ENCODE assay signal across 27 cellular contexts in the genomic region with DNA sequence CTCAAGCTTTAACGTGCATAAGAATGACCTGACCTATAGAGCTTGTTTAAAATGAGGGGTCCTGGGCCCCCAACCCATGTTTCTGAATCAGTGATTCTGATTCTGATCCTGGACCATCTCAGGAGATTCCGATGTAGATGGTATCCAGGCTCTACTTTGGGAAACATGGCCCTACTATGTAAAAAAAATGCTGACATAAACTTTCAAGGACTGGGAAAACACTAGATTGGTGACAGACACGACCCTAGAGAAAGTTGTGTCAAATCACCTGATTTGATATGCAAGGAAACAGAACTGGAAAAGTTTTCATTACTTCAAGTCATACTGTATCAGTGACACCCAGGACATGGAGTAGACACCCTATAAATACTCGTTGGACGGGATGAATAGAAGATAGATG.
DNase-seq lines count a peak whose midpoint lies in the region; ATAC-seq, FAIRE-seq and TF ChIP-seq lines count a peak whose summit lies in the region.
"Had no signal": no experiment of that assay in that cellular context is flagged by ENCODE, and none has a peak within 500 bp of the region (broad histone marks: within the 10 kb centered on the region; RNA-seq: fewer than 3 reads in every experiment).

No MANE protein-coding gene starts in this region.

- H3K4me1 ChIP-seq in HepG2 (ENCODE audit: insufficient read depth, low read length) (peaks cover 12% of the 10 kb centered on the region), right lobe of liver (peaks cover 0 to 7% (median 0%) of the 10 kb centered on the region in 4 donors), endocrine pancreas (ENCODE audit: control insufficient read depth, insufficient read depth, low read length) (no peaks in the 10 kb centered on the region), PC-3 (ENCODE audit: insufficient read depth, low read length) (no peaks in the 10 kb centered on the region)

- POLR2A ChIA-PET in HepG2 (lab: Yijun Ruan, JAX) (no interaction called here), PC-3 (lab: Charles Lee; ENCODE audit: unreplicated experiment) (no interaction called here)
- POLR2A ChIA-PET in naive thymus-derived CD8-positive, alpha-beta T cell (lab: Charles Lee): no interaction called here

- ATAC-seq in HepG2 (no peak), right lobe of liver (no peak), PC-3 (no peak), HG03521 (IDR thresholded peaks at IDR 0.05; ENCODE audit: unreplicated experiment) (no peak)
- no peak for ATAC-seq in naive thymus-derived CD8-positive, alpha-beta T cell
- ATAC-seq: activated CD4-positive, alpha-beta T cell treated with anti-CD3 and anti-CD28 coated beads for 36 hours; activated CD8-positive, alpha-beta T cell treated with anti-CD3 and anti-CD28 coated beads, Interleukin-2, amount 10 ng/mL, durations not matched to agents 7 days and 5 days had no signal

- whole genome bisulfite sequencing in HepG2 (ENCODE audit: low lambda C conversion rate): 11% methylated on average over 5 of the region's 5 CpGs
- WGBS in right lobe of liver (ENCODE audit: insufficient coverage, low coverage, low lambda C conversion rate, missing lambda C conversion rate): 48% methylated on average over 5 of the region's 5 CpGs

- intact Hi-C loops in HepG2 (cut with micrococcal nuclease; ENCODE audit: unreplicated experiment): no loop called here
- intact Hi-C loops in right lobe of liver (cut with DNase I): no loop called here
- intact Hi-C loops in PC-3 (cut with micrococcal nuclease): no loop called here

- no peak for TF ChIP-seq CTCF in HepG2 (CRISPR knock-in tag; IDR thresholded peaks at IDR 0.05)
- TF ChIP-seq CTCF in right lobe of liver (IDR thresholded peaks at IDR 0.05): no peak
- no peak for TF ChIP-seq CTCF in PC-3 (conservative IDR thresholded peaks at IDR 0.05; ENCODE audit: low read depth, low read length)

- no peak for TF ChIP-seq RAD21 in HepG2 (CRISPR knock-in tag; IDR thresholded peaks at IDR 0.05)

- CTCF ChIA-PET in HepG2 (lab: Yijun Ruan, JAX; ENCODE audit: low intra/inter-chr PET ratio, low total read pairs): no interaction called here
- CTCF ChIA-PET in PC-3 (lab: Charles Lee): no interaction called here

- in situ Hi-C loops in HepG2 (cut with HindIII; ENCODE audit: extremely low pct_ligation_motif_present, low pct_unique_long_range_greater_than_20kb): no loop called here

- FAIRE-seq in HepG2 (lab: Jason Lieb, UNC): no peak
- FAIRE-seq: A204.1, colon, GM19239, kidney had no signal

- no peaks in the 10 kb centered on the region for H3K9me2 ChIP-seq in PC-3 (replicated peaks; ENCODE audit: low read length)

- peaks cover 4 to 39% of the 10 kb centered on the region in 2 experiments; a peak in 3 of 5 replicates for H3K27me3 ChIP-seq in HepG2 (ENCODE audit: control insufficient read depth in 1 of 2, insufficient read depth in 2 of 2, low read length in 2 of 2)
- H3K27me3 ChIP-seq in right lobe of liver: no peaks in the 10 kb centered on the region
- no peaks in the 10 kb centered on the region for H3K27me3 ChIP-seq in endocrine pancreas (ENCODE audit: control insufficient read depth, insufficient read depth, low read length)
- H3K27me3 ChIP-seq in PC-3 (ENCODE audit: low read length): peaks cover 52% of the 10 kb centered on the region
- H3K27me3 ChIP-seq: ovary, Peyer's patch had no signal

- H2AFZ ChIP-seq in HepG2 (ENCODE audit: low read length) (no peak overlapping the region), PC-3 (ENCODE audit: low read length) (no peak overlapping the region)

- H3K27ac ChIP-seq in HepG2 (ENCODE audit: extremely low read length, insufficient read depth, low read length) (no peak overlapping the region), right lobe of liver (no peak overlapping the region), PC-3 (ENCODE audit: low read length) (no peak overlapping the region)
- H3K27ac ChIP-seq: cardiac muscle cell, ovary, Peyer's patch, upper lobe of left lung had no signal

- TF ChIP-seq POLR2A in HepG2 (IDR thresholded peaks at IDR 0.05; ENCODE audit: insufficient read depth in 1 of 2, low read depth in 2 of 2, low read length in 2 of 2) (no peak), right lobe of liver (IDR thresholded peaks at IDR 0.05) (no peak)

- H3K9ac ChIP-seq in HepG2 (ENCODE audit: insufficient read depth, low read depth, low read length) (no peak overlapping the region), endocrine pancreas (ENCODE audit: control insufficient read depth, insufficient read depth, low read length) (peak overlapping the region; percentile 10), PC-3 (ENCODE audit: low read length) (no peak overlapping the region)

- TF ChIP-seq EP300 in HepG2 (IDR thresholded peaks at IDR 0.05; ENCODE audit: low read depth in 2 of 2, low read length in 2 of 2): no peak
- TF ChIP-seq EP300 in HepG2 (CRISPR knock-in tag; IDR thresholded peaks at IDR 0.05; ENCODE audit: borderline replicate concordance): no peak

- H3K27me3 Mint-ChIP-seq in naive thymus-derived CD8-positive, alpha-beta T cell: peaks cover 27 to 67% (median 52%) of the 10 kb centered on the region in 5 donors

- H3K36me3 ChIP-seq in HepG2 (replicated peaks in 1 of 2; ENCODE audit: control insufficient read depth in 1 of 2, insufficient read depth in 2 of 2, low read length in 2 of 2) (no peaks in the 10 kb centered on the region), right lobe of liver (no peaks in the 10 kb centered on the region), endocrine pancreas (ENCODE audit: control insufficient read depth, insufficient read depth, low read length) (no peaks in the 10 kb centered on the region), PC-3 (ENCODE audit: low read depth, low read length) (no peaks in the 10 kb centered on the region)
- H3K36me3 ChIP-seq: cardiac muscle cell, ovary, Peyer's patch, upper lobe of left lung had no signal

- H3K4me2 ChIP-seq in HepG2 (ENCODE audit: low read depth, low read length) (no peak overlapping the region), PC-3 (ENCODE audit: low read length) (no peak overlapping the region)

- H3K4me3 ChIP-seq in HepG2 (replicated peaks in 1 of 3; ENCODE audit: insufficient read depth in 1 of 3, low read depth in 2 of 3, low read length in 3 of 3) (no peak overlapping the region), right lobe of liver (no peak overlapping the region), endocrine pancreas (ENCODE audit: control insufficient read depth, insufficient read depth, low read length) (no peak overlapping the region), PC-3 (ENCODE audit: low read length) (no peak overlapping the region)

- H3K9me3 ChIP-seq in HepG2 (ENCODE audit: low read length): no peaks in the 10 kb centered on the region
- H3K9me3 ChIP-seq in right lobe of liver: no peaks in the 10 kb centered on the region
- H3K9me3 ChIP-seq in endocrine pancreas (ENCODE audit: control insufficient read depth, low read length): no peaks in the 10 kb centered on the region
- H3K9me3 ChIP-seq in PC-3 (ENCODE audit: low read length): no peaks in the 10 kb centered on the region
- H3K9me3 ChIP-seq: ovary, Peyer's patch, upper lobe of left lung had no signal

- DNase-seq in HepG2 (ENCODE audit: low spot score): no peak
- DNase-seq in right lobe of liver: no peak
- no peak for DNase-seq in naive thymus-derived CD8-positive, alpha-beta T cell
- no peak for DNase-seq in PC-3
- no peak for DNase-seq in SIG-M5 (lab: John Stamatoyannopoulos, UW)
- DNase-seq in NCI-H1930 (lab: John Stamatoyannopoulos, UW): no peak
- DNase-seq: activated CD4-positive, alpha-beta T cell treated with anti-CD3 and anti-CD28 coated beads for 36 hours; activated CD8-positive, alpha-beta T cell treated with anti-CD3 and anti-CD28 coated beads, Interleukin-2, amount 10 ng/mL, durations not matched to agents 7 days and 5 days; effector CD4-positive, alpha-beta T cell; erythroblast; GOT3; Karpas-422; kidney; NCI-H2107; NCI-H345; ovary; Peyer's patch; stimulated activated naive B cell treated with anti-CD40 and anti-IgM and Interleukin-4, amounts not matched to agents 10 μg/mL and 1 μg/mL and 100 μg/mL, for 72 hours; upper lobe of left lung had no signal

- peaks cover 0 to 3% (median 2%) of the 10 kb centered on the region in 3 donors for H3K36me3 Mint-ChIP-seq in naive thymus-derived CD8-positive, alpha-beta T cell
- H3K36me3 Mint-ChIP-seq: activated naive CD8-positive, alpha-beta T cell; stimulated activated naive B cell treated with anti-CD40 and anti-IgM and Interleukin-4, amounts not matched to agents 10 μg/mL and 1 μg/mL and 100 μg/mL, for 72 hours had no signal

- no TSS peak for BruUV-seq in HepG2 (replicated peaks; lab: Mats Ljungman, UMichigan)
- no TSS peak for BruUV-seq in PC-3 (replicated peaks; lab: Mats Ljungman, UMichigan)

- peak overlapping the region in 6 of 10 donors; percentile 3 to 63 (median 40) for H3K4me3 Mint-ChIP-seq in naive thymus-derived CD8-positive, alpha-beta T cell
- H3K4me3 Mint-ChIP-seq: activated CD4-positive, alpha-beta T cell treated with anti-CD3 and anti-CD28 coated beads for 36 hours; activated CD8-positive, alpha-beta T cell treated with anti-CD3 and anti-CD28 coated beads, Interleukin-2, amount 10 ng/mL, durations not matched to agents 7 days and 5 days; T-helper 2 cell treated with Interferon-gamma antibody and Interleukin-4, amounts not matched to agents 5 μg/mL and 100 μg/mL, for 36 hours had no signal

- H3F3A ChIP-seq in PC-3 (ENCODE audit: low read length, unreplicated experiment): no peaks in the 10 kb centered on the region

- H3K79me2 ChIP-seq in HepG2 (ENCODE audit: insufficient read depth, low read length): no peaks in the 10 kb centered on the region
- H3K79me2 ChIP-seq in PC-3 (ENCODE audit: low read length): no peaks in the 10 kb centered on the region

- H3K27ac Mint-ChIP-seq in naive thymus-derived CD8-positive, alpha-beta T cell: no peak overlapping the region
- H3K27ac Mint-ChIP-seq: activated CD4-positive, alpha-beta T cell treated with anti-CD3 and anti-CD28 coated beads for 36 hours; activated CD8-positive, alpha-beta T cell treated with anti-CD3 and anti-CD28 coated beads, Interleukin-2, amount 10 ng/mL, durations not matched to agents 7 days and 5 days; activated naive CD8-positive, alpha-beta T cell; stimulated activated naive B cell treated with anti-CD40 and anti-IgM and Interleukin-4, amounts not matched to agents 10 μg/mL and 1 μg/mL and 100 μg/mL, for 72 hours; T-helper 2 cell treated with Interferon-gamma antibody and Interleukin-4, amounts not matched to agents 5 μg/mL and 100 μg/mL, for 36 hours had no signal

- H4K20me1 ChIP-seq in HepG2 (ENCODE audit: insufficient read depth, low read length): no peaks in the 10 kb centered on the region
- H4K20me1 ChIP-seq in PC-3 (ENCODE audit: low read length): no peaks in the 10 kb centered on the region

- H3K4me1 Mint-ChIP-seq in naive thymus-derived CD8-positive, alpha-beta T cell: peaks cover 0 to 12% (median 9%) of the 10 kb centered on the region in 4 donors

- H3K9me3 Mint-ChIP-seq in naive thymus-derived CD8-positive, alpha-beta T cell: peaks cover 0 to 2% (median 0%) of the 10 kb centered on the region in 9 donors
- H3K9me3 Mint-ChIP-seq: stimulated activated naive B cell treated with anti-CD40 and anti-IgM and Interleukin-4, amounts not matched to agents 10 μg/mL and 1 μg/mL and 100 μg/mL, for 72 hours; T-helper 2 cell treated with Interferon-gamma antibody and Interleukin-4, amounts not matched to agents 5 μg/mL and 100 μg/mL, for 36 hours had no signal

TF ChIP-seq in HepG2, 621 proteins besides CTCF, POLR2A, EP300 and RAD21 (continues in another document):
- peak; percentile 40 to 72; a peak in 2 of 4 replicates for TF ChIP-seq MAFK (conservative IDR thresholded peaks at IDR 0.05 in 1 of 2, IDR thresholded peaks at IDR 0.05 in 1 of 2; ENCODE audit: low read length in 2 of 2)
